2 cellular contexts compared by ENCODE assay signal in the genomic region with DNA sequence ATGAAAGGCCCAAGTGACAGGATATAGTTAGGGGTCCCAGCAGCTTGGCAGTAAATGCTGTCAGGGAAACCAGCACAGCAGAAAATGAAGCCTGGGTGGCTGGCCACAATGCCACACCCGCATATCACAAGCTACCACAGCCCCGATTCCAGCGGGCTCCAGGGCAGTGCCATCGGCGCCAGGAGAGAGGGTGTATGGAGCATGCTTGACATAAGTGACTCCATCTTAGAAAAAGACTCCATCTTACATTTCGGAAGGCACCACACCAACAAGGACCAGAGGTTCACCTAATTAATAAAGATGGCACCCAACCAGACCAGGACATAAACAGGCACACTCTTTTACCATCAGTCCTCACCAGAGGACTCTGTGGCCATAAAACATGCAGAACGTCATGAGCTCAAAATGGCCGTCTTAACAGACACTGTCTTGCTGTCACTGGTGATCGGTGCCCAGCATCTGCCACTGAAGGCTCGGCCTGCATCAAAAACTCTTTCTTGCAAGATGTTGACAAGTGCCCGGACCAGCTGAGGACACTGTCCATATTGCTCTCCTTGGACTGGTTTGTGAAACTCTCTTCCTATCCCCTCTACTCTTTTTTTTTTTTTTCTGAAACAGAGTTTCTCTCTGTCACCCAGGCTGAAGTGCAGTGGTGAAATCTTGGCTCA.
TF ChIP-seq lines count a peak whose summit lies in the region.

No MANE protein-coding gene starts in this region.

TF ChIP-seq in IMR-90, 13 proteins besides CTCF, POLR2A, EP300 and RAD21:
- TF ChIP-seq, protein P1, sequence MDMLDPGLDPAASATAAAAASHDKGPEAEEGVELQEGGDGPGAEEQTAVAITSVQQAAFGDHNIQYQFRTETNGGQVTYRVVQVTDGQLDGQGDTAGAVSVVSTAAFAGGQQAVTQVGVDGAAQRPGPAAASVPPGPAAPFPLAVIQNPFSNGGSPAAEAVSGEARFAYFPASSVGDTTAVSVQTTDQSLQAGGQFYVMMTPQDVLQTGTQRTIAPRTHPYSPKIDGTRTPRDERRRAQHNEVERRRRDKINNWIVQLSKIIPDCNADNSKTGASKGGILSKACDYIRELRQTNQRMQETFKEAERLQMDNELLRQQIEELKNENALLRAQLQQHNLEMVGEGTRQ (IDR thresholded peaks at IDR 0.05; ENCODE audit: low read depth, low read length) = no peak
- TF ChIP-seq RFX5 (IDR thresholded peaks at IDR 0.05; ENCODE audit: low read depth, low read length) = no peak
- no peak for TF ChIP-seq BHLHE40 (IDR thresholded peaks at IDR 0.05; ENCODE audit: low read depth, low read length)
- no peak for TF ChIP-seq FOS (IDR thresholded peaks at IDR 0.05; ENCODE audit: low read depth, low read length)
- no peak for TF ChIP-seq CHD1 (IDR thresholded peaks at IDR 0.05; ENCODE audit: low read depth, low read length)
- no peak for TF ChIP-seq NFE2L2 (IDR thresholded peaks at IDR 0.05; ENCODE audit: low read depth, low read length)

TF ChIP-seq in K562, 482 proteins besides CTCF, POLR2A, EP300 and RAD21 (continues in another document):
- TF ChIP-seq ZNF354B (CRISPR knock-in tag; IDR thresholded peaks at IDR 0.05) (no peak), ZNF589 (CRISPR knock-in tag; IDR thresholded peaks at IDR 0.05; ENCODE audit: low read depth) (no peak), TAF15 (IDR thresholded peaks at IDR 0.05; ENCODE audit: low read depth, low read length) (no peak), HSF4 (CRISPR knock-in tag; IDR thresholded peaks at IDR 0.05; ENCODE audit: borderline replicate concordance) (no peak), ZBTB1 (CRISPR knock-in tag; IDR thresholded peaks at IDR 0.05; ENCODE audit: borderline replicate concordance, low read depth) (no peak), ZNF696 (CRISPR knock-in tag; conservative IDR thresholded peaks at IDR 0.05) (no peak), HDAC2 (IDR thresholded peaks at IDR 0.05) (no peak), KAT2B (IDR thresholded peaks at IDR 0.05; ENCODE audit: low read depth, low read length) (no peak), SMARCA4 (IDR thresholded peaks at IDR 0.05) (no peak), ZEB2 (IDR thresholded peaks at IDR 0.05) (no peak), ZFP1 (CRISPR knock-in tag; IDR thresholded peaks at IDR 0.05) (no peak), CHCHD3 (CRISPR knock-in tag; IDR thresholded peaks at IDR 0.05) (no peak), NR4A1 (CRISPR knock-in tag; IDR thresholded peaks at IDR 0.05) (no peak), NR4A1 (tag; IDR thresholded peaks at IDR 0.05) (0 out of 2 replicates have a peak, but pooled peaks have one; percentile 58), SRSF9 (IDR thresholded peaks at IDR 0.05; ENCODE audit: borderline replicate concordance, low read depth, low read length) (no peak), POLR2B (IDR thresholded peaks at IDR 0.05; ENCODE audit: low read depth, partially characterized antibody) (no peak), RFX1 (IDR thresholded peaks at IDR 0.05) (no peak), CREM (IDR thresholded peaks at IDR 0.05; ENCODE audit: low read depth) (no peak), WHSC1 (IDR thresholded peaks at IDR 0.05; ENCODE audit: low read length) (no peak), ZNF274 (IDR thresholded peaks at IDR 0.05; ENCODE audit: borderline replicate concordance, low read depth, low read length) (no peak), YY1 (IDR thresholded peaks at IDR 0.05; ENCODE audit: borderline replicate concordance in 1 of 3, control insufficient read depth in 1 of 3, extremely low read depth in 1 of 3, insufficient read depth in 3 of 3, insufficient read length in 1 of 3, insufficient replicate concordance in 2 of 3, low read depth in 1 of 3, low read length in 2 of 3) (peak in 1 of 3 experiments; percentile 35), HNRNPL (IDR thresholded peaks at IDR 0.05; ENCODE audit: low read depth, low read length) (no peak), KLF1 (tag; IDR thresholded peaks at IDR 0.05) (no peak), NFXL1 (CRISPR knock-in tag; IDR thresholded peaks at IDR 0.05) (no peak), NBN (IDR thresholded peaks at IDR 0.05; ENCODE audit: low read depth) (no peak), ZFP30 (CRISPR knock-in tag; IDR thresholded peaks at IDR 0.05; ENCODE audit: borderline replicate concordance) (no peak), KAT7 (CRISPR knock-in tag; IDR thresholded peaks at IDR 0.05; ENCODE audit: borderline replicate concordance) (no peak), GABPB2 (CRISPR knock-in tag; conservative IDR thresholded peaks at IDR 0.05) (no peak)
- TF ChIP-seq, protein P2, sequence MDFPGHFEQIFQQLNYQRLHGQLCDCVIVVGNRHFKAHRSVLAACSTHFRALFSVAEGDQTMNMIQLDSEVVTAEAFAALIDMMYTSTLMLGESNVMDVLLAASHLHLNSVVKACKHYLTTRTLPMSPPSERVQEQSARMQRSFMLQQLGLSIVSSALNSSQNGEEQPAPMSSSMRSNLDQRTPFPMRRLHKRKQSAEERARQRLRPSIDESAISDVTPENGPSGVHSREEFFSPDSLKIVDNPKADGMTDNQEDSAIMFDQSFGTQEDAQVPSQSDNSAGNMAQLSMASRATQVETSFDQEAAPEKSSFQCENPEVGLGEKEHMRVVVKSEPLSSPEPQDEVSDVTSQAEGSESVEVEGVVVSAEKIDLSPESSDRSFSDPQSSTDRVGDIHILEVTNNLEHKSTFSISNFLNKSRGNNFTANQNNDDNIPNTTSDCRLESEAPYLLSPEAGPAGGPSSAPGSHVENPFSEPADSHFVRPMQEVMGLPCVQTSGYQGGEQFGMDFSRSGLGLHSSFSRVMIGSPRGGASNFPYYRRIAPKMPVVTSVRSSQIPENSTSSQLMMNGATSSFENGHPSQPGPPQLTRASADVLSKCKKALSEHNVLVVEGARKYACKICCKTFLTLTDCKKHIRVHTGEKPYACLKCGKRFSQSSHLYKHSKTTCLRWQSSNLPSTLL (IDR thresholded peaks at IDR 0.05) = no peak
- TF ChIP-seq, protein P3, sequence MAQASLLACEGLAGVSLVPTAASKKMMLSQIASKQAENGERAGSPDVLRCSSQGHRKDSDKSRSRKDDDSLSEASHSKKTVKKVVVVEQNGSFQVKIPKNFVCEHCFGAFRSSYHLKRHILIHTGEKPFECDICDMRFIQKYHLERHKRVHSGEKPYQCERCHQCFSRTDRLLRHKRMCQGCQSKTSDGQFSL (CRISPR knock-in tag; IDR thresholded peaks at IDR 0.05) = no peak
- TF ChIP-seq, protein P3 (tag; IDR thresholded peaks at IDR 0.05) = peak in 1 of 2 experiments; percentile 40; a peak in 1 of 4 replicates
- TF ChIP-seq, protein P4, sequence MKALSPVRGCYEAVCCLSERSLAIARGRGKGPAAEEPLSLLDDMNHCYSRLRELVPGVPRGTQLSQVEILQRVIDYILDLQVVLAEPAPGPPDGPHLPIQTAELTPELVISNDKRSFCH (CRISPR knock-in tag; IDR thresholded peaks at IDR 0.05) = no peak
- TF ChIP-seq, protein P4 (tag; IDR thresholded peaks at IDR 0.05) = 0 out of 2 replicates have a peak, but pooled peaks have one; percentile 34
- TF ChIP-seq, protein P5, sequence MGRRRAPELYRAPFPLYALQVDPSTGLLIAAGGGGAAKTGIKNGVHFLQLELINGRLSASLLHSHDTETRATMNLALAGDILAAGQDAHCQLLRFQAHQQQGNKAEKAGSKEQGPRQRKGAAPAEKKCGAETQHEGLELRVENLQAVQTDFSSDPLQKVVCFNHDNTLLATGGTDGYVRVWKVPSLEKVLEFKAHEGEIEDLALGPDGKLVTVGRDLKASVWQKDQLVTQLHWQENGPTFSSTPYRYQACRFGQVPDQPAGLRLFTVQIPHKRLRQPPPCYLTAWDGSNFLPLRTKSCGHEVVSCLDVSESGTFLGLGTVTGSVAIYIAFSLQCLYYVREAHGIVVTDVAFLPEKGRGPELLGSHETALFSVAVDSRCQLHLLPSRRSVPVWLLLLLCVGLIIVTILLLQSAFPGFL (CRISPR knock-in tag; IDR thresholded peaks at IDR 0.05) = no peak
- TF ChIP-seq, protein P6, sequence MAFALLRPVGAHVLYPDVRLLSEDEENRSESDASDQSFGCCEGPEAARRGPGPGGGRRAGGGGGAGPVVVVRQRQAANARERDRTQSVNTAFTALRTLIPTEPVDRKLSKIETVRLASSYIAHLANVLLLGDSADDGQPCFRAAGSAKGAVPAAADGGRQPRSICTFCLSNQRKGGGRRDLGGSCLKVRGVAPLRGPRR (CRISPR knock-in tag; IDR thresholded peaks at IDR 0.05) = no peak
- TF ChIP-seq, protein P7, sequence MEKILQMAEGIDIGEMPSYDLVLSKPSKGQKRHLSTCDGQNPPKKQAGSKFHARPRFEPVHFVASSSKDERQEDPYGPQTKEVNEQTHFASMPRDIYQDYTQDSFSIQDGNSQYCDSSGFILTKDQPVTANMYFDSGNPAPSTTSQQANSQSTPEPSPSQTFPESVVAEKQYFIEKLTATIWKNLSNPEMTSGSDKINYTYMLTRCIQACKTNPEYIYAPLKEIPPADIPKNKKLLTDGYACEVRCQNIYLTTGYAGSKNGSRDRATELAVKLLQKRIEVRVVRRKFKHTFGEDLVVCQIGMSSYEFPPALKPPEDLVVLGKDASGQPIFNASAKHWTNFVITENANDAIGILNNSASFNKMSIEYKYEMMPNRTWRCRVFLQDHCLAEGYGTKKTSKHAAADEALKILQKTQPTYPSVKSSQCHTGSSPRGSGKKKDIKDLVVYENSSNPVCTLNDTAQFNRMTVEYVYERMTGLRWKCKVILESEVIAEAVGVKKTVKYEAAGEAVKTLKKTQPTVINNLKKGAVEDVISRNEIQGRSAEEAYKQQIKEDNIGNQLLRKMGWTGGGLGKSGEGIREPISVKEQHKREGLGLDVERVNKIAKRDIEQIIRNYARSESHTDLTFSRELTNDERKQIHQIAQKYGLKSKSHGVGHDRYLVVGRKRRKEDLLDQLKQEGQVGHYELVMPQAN (IDR thresholded peaks at IDR 0.05; ENCODE audit: borderline replicate concordance) = no peak
- TF ChIP-seq, protein P8, sequence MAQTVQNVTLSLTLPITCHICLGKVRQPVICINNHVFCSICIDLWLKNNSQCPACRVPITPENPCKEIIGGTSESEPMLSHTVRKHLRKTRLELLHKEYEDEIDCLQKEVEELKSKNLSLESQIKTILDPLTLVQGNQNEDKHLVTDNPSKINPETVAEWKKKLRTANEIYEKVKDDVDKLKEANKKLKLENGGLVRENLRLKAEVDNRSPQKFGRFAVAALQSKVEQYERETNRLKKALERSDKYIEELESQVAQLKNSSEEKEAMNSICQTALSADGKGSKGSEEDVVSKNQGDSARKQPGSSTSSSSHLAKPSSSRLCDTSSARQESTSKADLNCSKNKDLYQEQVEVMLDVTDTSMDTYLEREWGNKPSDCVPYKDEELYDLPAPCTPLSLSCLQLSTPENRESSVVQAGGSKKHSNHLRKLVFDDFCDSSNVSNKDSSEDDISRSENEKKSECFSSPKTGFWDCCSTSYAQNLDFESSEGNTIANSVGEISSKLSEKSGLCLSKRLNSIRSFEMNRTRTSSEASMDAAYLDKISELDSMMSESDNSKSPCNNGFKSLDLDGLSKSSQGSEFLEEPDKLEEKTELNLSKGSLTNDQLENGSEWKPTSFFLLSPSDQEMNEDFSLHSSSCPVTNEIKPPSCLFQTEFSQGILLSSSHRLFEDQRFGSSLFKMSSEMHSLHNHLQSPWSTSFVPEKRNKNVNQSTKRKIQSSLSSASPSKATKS (CRISPR knock-in tag; IDR thresholded peaks at IDR 0.05) = no peak
- TF ChIP-seq, protein P9, sequence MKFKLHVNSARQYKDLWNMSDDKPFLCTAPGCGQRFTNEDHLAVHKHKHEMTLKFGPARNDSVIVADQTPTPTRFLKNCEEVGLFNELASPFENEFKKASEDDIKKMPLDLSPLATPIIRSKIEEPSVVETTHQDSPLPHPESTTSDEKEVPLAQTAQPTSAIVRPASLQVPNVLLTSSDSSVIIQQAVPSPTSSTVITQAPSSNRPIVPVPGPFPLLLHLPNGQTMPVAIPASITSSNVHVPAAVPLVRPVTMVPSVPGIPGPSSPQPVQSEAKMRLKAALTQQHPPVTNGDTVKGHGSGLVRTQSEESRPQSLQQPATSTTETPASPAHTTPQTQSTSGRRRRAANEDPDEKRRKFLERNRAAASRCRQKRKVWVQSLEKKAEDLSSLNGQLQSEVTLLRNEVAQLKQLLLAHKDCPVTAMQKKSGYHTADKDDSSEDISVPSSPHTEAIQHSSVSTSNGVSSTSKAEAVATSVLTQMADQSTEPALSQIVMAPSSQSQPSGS (CRISPR knock-in tag; IDR thresholded peaks at IDR 0.05) = no peak
- TF ChIP-seq, protein P10, sequence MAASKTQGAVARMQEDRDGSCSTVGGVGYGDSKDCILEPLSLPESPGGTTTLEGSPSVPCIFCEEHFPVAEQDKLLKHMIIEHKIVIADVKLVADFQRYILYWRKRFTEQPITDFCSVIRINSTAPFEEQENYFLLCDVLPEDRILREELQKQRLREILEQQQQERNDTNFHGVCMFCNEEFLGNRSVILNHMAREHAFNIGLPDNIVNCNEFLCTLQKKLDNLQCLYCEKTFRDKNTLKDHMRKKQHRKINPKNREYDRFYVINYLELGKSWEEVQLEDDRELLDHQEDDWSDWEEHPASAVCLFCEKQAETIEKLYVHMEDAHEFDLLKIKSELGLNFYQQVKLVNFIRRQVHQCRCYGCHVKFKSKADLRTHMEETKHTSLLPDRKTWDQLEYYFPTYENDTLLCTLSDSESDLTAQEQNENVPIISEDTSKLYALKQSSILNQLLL (CRISPR knock-in tag; IDR thresholded peaks at IDR 0.05; ENCODE audit: borderline replicate concordance) = no peak
- TF ChIP-seq, protein P11, sequence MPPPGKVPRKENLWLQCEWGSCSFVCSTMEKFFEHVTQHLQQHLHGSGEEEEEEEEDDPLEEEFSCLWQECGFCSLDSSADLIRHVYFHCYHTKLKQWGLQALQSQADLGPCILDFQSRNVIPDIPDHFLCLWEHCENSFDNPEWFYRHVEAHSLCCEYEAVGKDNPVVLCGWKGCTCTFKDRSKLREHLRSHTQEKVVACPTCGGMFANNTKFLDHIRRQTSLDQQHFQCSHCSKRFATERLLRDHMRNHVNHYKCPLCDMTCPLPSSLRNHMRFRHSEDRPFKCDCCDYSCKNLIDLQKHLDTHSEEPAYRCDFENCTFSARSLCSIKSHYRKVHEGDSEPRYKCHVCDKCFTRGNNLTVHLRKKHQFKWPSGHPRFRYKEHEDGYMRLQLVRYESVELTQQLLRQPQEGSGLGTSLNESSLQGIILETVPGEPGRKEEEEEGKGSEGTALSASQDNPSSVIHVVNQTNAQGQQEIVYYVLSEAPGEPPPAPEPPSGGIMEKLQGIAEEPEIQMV (tag; conservative IDR thresholded peaks at IDR 0.05; ENCODE audit: low read depth) = no peak
